Comparison of ENCODE assay signal across 24 cellular contexts in genomic region chr7:22013711-22014110, GRCh38.
"Had no signal": no experiment of that assay in that cellular context is flagged by ENCODE, and none has a peak within 500 bp of the region (broad histone marks: within the 10 kb centered on the region; RNA-seq: fewer than 3 reads in every experiment).

No MANE protein-coding gene starts in this region.

- H3K4me1 Mint-ChIP-seq: activated CD4-positive, alpha-beta T cell treated with anti-CD3 and anti-CD28 coated beads for 36 hours; activated CD4-positive, alpha-beta T cell treated with anti-CD3 and anti-CD28 coated beads, Interleukin-2, amount 10 ng/mL, durations not matched to agents 24 days and 14 days; activated CD8-positive, alpha-beta memory T cell treated with anti-CD3 and anti-CD28 coated beads, Interleukin-2, amount 10 ng/mL, durations not matched to agents 7 days and 5 days; activated naive CD4-positive, alpha-beta T cell treated with anti-CD3 and anti-CD28 coated beads, Interleukin-2, amount 50 U/mL, for 24 hours; activated naive CD8-positive, alpha-beta T cell treated with anti-CD3 and anti-CD28 coated beads for 36 hours; central memory CD8-positive, alpha-beta T cell had no signal

- ATAC-seq: activated CD4-positive, alpha-beta T cell treated with anti-CD3 and anti-CD28 coated beads for 36 hours; activated CD8-positive, alpha-beta memory T cell treated with anti-CD3 and anti-CD28 coated beads, Interleukin-2, amount 10 ng/mL, durations not matched to agents 7 days and 5 days; activated CD8-positive, alpha-beta T cell treated with anti-CD3 and anti-CD28 coated beads, Interleukin-2, amount 10 ng/mL, durations not matched to agents 7 days and 5 days had no signal

- H3K9me3 Mint-ChIP-seq: activated CD4-positive, alpha-beta memory T cell treated with anti-CD3 and anti-CD28 coated beads for 36 hours; activated CD4-positive, alpha-beta T cell treated with anti-CD3 and anti-CD28 coated beads, Interleukin-2, amount 10 ng/mL, durations not matched to agents 24 days and 14 days; activated naive CD4-positive, alpha-beta T cell treated with anti-CD3 and anti-CD28 coated beads for 36 hours; activated naive CD4-positive, alpha-beta T cell treated with anti-CD3 and anti-CD28 coated beads, Interleukin-2, amount 50 U/mL, for 24 hours; activated naive CD8-positive, alpha-beta T cell treated with anti-CD3 and anti-CD28 coated beads for 36 hours; activated T-helper 1 cell treated with anti-CD3 and anti-CD28 coated beads, Interleukin-12 subunit alpha, Interleukin-12 subunit beta, Interleukin-2, Interleukin-4 antibody, amounts not matched to agents 30 ng/mL and 10 ng/mL and 1 ng/mL, durations not matched to agents 14 hours and 24 hours and 36 hours; activated T-helper 2 cell treated with anti-CD3 and anti-CD28 coated beads, Interferon-gamma antibody, Interleukin-2, Interleukin-4, amounts not matched to agents 10 μg/mL and 5 μg/mL and 100 μg/mL, durations not matched to agents 14 hours and 24 hours and 36 hours; central memory CD8-positive, alpha-beta T cell had no signal

- H3K27ac Mint-ChIP-seq: activated CD4-positive, alpha-beta memory T cell treated with anti-CD3 and anti-CD28 coated beads for 36 hours; activated CD4-positive, alpha-beta T cell treated with anti-CD3 and anti-CD28 coated beads for 36 hours; activated CD4-positive, alpha-beta T cell treated with anti-CD3 and anti-CD28 coated beads, Interleukin-2, amount 10 ng/mL, durations not matched to agents 24 days and 14 days; activated CD8-positive, alpha-beta memory T cell treated with anti-CD3 and anti-CD28 coated beads, Interleukin-2, amount 10 ng/mL, durations not matched to agents 7 days and 5 days; activated CD8-positive, alpha-beta T cell treated with anti-CD3 and anti-CD28 coated beads, Interleukin-2, amount 10 ng/mL, durations not matched to agents 7 days and 5 days; activated naive CD4-positive, alpha-beta T cell treated with anti-CD3 and anti-CD28 coated beads for 36 hours; activated naive CD4-positive, alpha-beta T cell treated with anti-CD3 and anti-CD28 coated beads, Interleukin-2, amount 50 U/mL, for 24 hours; activated naive CD8-positive, alpha-beta T cell treated with anti-CD3 and anti-CD28 coated beads for 36 hours; activated T-helper 1 cell treated with anti-CD3 and anti-CD28 coated beads, Interleukin-12 subunit alpha, Interleukin-12 subunit beta, Interleukin-2, Interleukin-4 antibody, amounts not matched to agents 30 ng/mL and 10 ng/mL and 1 ng/mL, durations not matched to agents 14 hours and 24 hours and 36 hours; activated T-helper 2 cell treated with anti-CD3 and anti-CD28 coated beads, Interferon-gamma antibody, Interleukin-2, Interleukin-4, amounts not matched to agents 10 μg/mL and 5 μg/mL and 100 μg/mL, durations not matched to agents 14 hours and 24 hours and 36 hours had no signal

- H3K36me3 Mint-ChIP-seq: activated CD4-positive, alpha-beta memory T cell treated with anti-CD3 and anti-CD28 coated beads for 36 hours; activated CD8-positive, alpha-beta memory T cell treated with anti-CD3 and anti-CD28 coated beads, Interleukin-2, amount 10 ng/mL, durations not matched to agents 7 days and 5 days; activated naive CD4-positive, alpha-beta T cell treated with anti-CD3 and anti-CD28 coated beads, Interleukin-2, amount 50 U/mL, for 24 hours; activated naive CD8-positive, alpha-beta T cell treated with anti-CD3 and anti-CD28 coated beads for 36 hours had no signal

- H3K4me3 Mint-ChIP-seq: activated CD4-positive, alpha-beta memory T cell treated with anti-CD3 and anti-CD28 coated beads for 36 hours; activated CD4-positive, alpha-beta T cell treated with anti-CD3 and anti-CD28 coated beads for 36 hours; activated CD4-positive, alpha-beta T cell treated with anti-CD3 and anti-CD28 coated beads, Interleukin-2, amount 10 ng/mL, durations not matched to agents 24 days and 14 days; activated CD8-positive, alpha-beta memory T cell treated with anti-CD3 and anti-CD28 coated beads, Interleukin-2, amount 10 ng/mL, durations not matched to agents 7 days and 5 days; activated CD8-positive, alpha-beta T cell treated with anti-CD3 and anti-CD28 coated beads, Interleukin-2, amount 10 ng/mL, durations not matched to agents 7 days and 5 days; activated naive CD4-positive, alpha-beta T cell treated with anti-CD3 and anti-CD28 coated beads for 36 hours; activated naive CD4-positive, alpha-beta T cell treated with anti-CD3 and anti-CD28 coated beads, Interleukin-2, amount 50 U/mL, for 24 hours; activated naive CD8-positive, alpha-beta T cell treated with anti-CD3 and anti-CD28 coated beads for 36 hours; activated T-helper 1 cell treated with anti-CD3 and anti-CD28 coated beads, Interleukin-12 subunit alpha, Interleukin-12 subunit beta, Interleukin-2, Interleukin-4 antibody, amounts not matched to agents 30 ng/mL and 10 ng/mL and 1 ng/mL, durations not matched to agents 14 hours and 24 hours and 36 hours; central memory CD8-positive, alpha-beta T cell had no signal

- DNase-seq: activated CD4-positive, alpha-beta memory T cell treated with anti-CD3 and anti-CD28 coated beads for 36 hours; activated CD4-positive, alpha-beta T cell treated with anti-CD3 and anti-CD28 coated beads for 36 hours; activated CD4-positive, alpha-beta T cell treated with anti-CD3 and anti-CD28 coated beads, Interleukin-2, amount 10 ng/mL, durations not matched to agents 24 days and 14 days; activated CD4-positive, CD25-positive, alpha-beta regulatory T cell; activated CD4-positive, CD25-positive, alpha-beta regulatory T cell treated with anti-CD3 and anti-CD28 coated beads, Interleukin-2, amount 50 U/mL, for 72 hours; activated CD8-positive, alpha-beta memory T cell treated with anti-CD3 and anti-CD28 coated beads, Interleukin-2, amount 10 ng/mL, durations not matched to agents 7 days and 5 days; activated CD8-positive, alpha-beta memory T cell treated with anti-CD3 and anti-CD28 coated beads, Interleukin-2, amount 50 U/mL, for 4 hours; activated CD8-positive, alpha-beta T cell treated with anti-CD3 and anti-CD28 coated beads, Interleukin-2, amount 10 ng/mL, durations not matched to agents 7 days and 5 days; activated effector memory CD4-positive, alpha-beta T cell treated with anti-CD3 and anti-CD28 coated beads, Interleukin-2, amount 50 U/mL, for 16 hours; activated naive CD4-positive, alpha-beta T cell treated with anti-CD3 and anti-CD28 coated beads for 36 hours; activated naive CD8-positive, alpha-beta T cell treated with anti-CD3 and anti-CD28 coated beads for 36 hours; activated T-cell treated with anti-CD3 and anti-CD28 coated beads, Interleukin-2, amount 50 U/mL, for 1 hour; activated T-cell treated with anti-CD3 and anti-CD28 coated beads, Interleukin-2, amount 50 U/mL, for 48 hours; brain microvascular endothelial cell; colonic mucosa; effector CD8-positive, alpha-beta T cell; foreskin fibroblast; head of caudate nucleus; hippocampal formation; T-helper 2 cell had no signal
